In genomic region chr4:112145326-112145819, GRCh38 we compare ENCODE assay signal across 1 cellular context.
A peak's percentile ranks its signal among the peaks of the same experiment; 100 is the strongest.
TF ChIP-seq lines count a peak whose summit lies in the region.

Gene FAM241A, plus strand, starts transcription at chr4:112145454. Its CDS starts 127 bp downstream, at chr4:112145581.

TF ChIP-seq in HepG2, 621 proteins besides CTCF, POLR2A, EP300 and RAD21 (continued from another document and continues in another):
- no peak for TF ChIP-seq ASH2L (IDR thresholded peaks at IDR 0.05; ENCODE audit: insufficient read length, low read depth, low read length)
- TF ChIP-seq SNAI1 (CRISPR knock-in tag; IDR thresholded peaks at IDR 0.05; ENCODE audit: borderline replicate concordance), result no peak
- no peak for TF ChIP-seq ATF1 (CRISPR knock-in tag; IDR thresholded peaks at IDR 0.05)
- no peak for TF ChIP-seq RARG (CRISPR knock-in tag; IDR thresholded peaks at IDR 0.05; ENCODE audit: low read depth)
- no peak for TF ChIP-seq ZNF264 (CRISPR knock-in tag; IDR thresholded peaks at IDR 0.05)
- TF ChIP-seq ZNF138 (CRISPR knock-in tag; IDR thresholded peaks at IDR 0.05; ENCODE audit: low read depth), result peak; percentile 21; the same call in 1 of the 2 replicates
- no peak for TF ChIP-seq RAD51 (IDR thresholded peaks at IDR 0.05; ENCODE audit: borderline replicate concordance)
- no peak for TF ChIP-seq ZBTB3 (CRISPR knock-in tag; IDR thresholded peaks at IDR 0.05; ENCODE audit: borderline replicate concordance, low read depth)
- TF ChIP-seq MXI1 (IDR thresholded peaks at IDR 0.05; ENCODE audit: borderline replicate concordance, low read depth, low read length), result 0 out of 3 replicates have a peak, but pooled peaks have one; percentile 51
- no peak; the same call in 1 of the 2 replicates for TF ChIP-seq STAG1 (CRISPR knock-in tag; IDR thresholded peaks at IDR 0.05)
- TF ChIP-seq THAP7 (CRISPR knock-in tag; IDR thresholded peaks at IDR 0.05), result peak; percentile 37; the same call in 1 of the 2 replicates
- TF ChIP-seq POLR2AphosphoS2 (IDR thresholded peaks at IDR 0.05; ENCODE audit: low read depth, low read length), result no peak
- no peak for TF ChIP-seq NFIC (IDR thresholded peaks at IDR 0.05; ENCODE audit: low read length)
- TF ChIP-seq FOXK2 (IDR thresholded peaks at IDR 0.05), result no peak
- peak; percentile 69 for TF ChIP-seq ZBTB14 (CRISPR knock-in tag; IDR thresholded peaks at IDR 0.05)
- TF ChIP-seq MNT (IDR thresholded peaks at IDR 0.05), result no peak
- TF ChIP-seq ZNF761 (CRISPR knock-in tag; conservative IDR thresholded peaks at IDR 0.05), result no peak
- TF ChIP-seq PHF20 (CRISPR knock-in tag; IDR thresholded peaks at IDR 0.05), result no peak
- TF ChIP-seq ZBTB2 (CRISPR knock-in tag; IDR thresholded peaks at IDR 0.05; ENCODE audit: low read depth), result 0 out of 2 replicates have a peak, but pooled peaks have one; percentile 38
- TF ChIP-seq NR2F2 (IDR thresholded peaks at IDR 0.05; ENCODE audit: borderline replicate concordance, low read depth), result no peak
- no peak for TF ChIP-seq BCL6 (CRISPR knock-in tag; IDR thresholded peaks at IDR 0.05)
- TF ChIP-seq FOSL2 (CRISPR knock-in tag; IDR thresholded peaks at IDR 0.05), result no peak
- peak; percentile 78; the same call in 1 of the 2 replicates for TF ChIP-seq TMF1 (CRISPR knock-in tag; IDR thresholded peaks at IDR 0.05; ENCODE audit: low read depth)
- TF ChIP-seq GABPB1 (CRISPR knock-in tag; IDR thresholded peaks at IDR 0.05), result peak; percentile 45; the same call in 1 of the 2 replicates
- no peak for TF ChIP-seq NR2F6 (IDR thresholded peaks at IDR 0.05)
- no peak for TF ChIP-seq NR2F6 (CRISPR knock-in tag; IDR thresholded peaks at IDR 0.05)
- no peak for TF ChIP-seq HDAC6 (IDR thresholded peaks at IDR 0.05; ENCODE audit: low read depth, low read length)
- no peak for TF ChIP-seq MEF2D (CRISPR knock-in tag; IDR thresholded peaks at IDR 0.05)
- no peak for TF ChIP-seq ZFP62 (CRISPR knock-in tag; IDR thresholded peaks at IDR 0.05)
- TF ChIP-seq IRF1 (CRISPR knock-in tag; IDR thresholded peaks at IDR 0.05; ENCODE audit: low read depth), result no peak
- 0 out of 2 replicates have a peak, but pooled peaks have one; percentile 29 for TF ChIP-seq ZNF331 (CRISPR knock-in tag; IDR thresholded peaks at IDR 0.05)
- 0 out of 2 replicates have a peak, but pooled peaks have one; percentile 23 for TF ChIP-seq KLF6 (CRISPR knock-in tag; IDR thresholded peaks at IDR 0.05)
- TF ChIP-seq ZNF414 (CRISPR knock-in tag; IDR thresholded peaks at IDR 0.05), result no peak
- TF ChIP-seq ATF4 (CRISPR knock-in tag; IDR thresholded peaks at IDR 0.05), result no peak
- no peak for TF ChIP-seq KDM1A (CRISPR knock-in tag; IDR thresholded peaks at IDR 0.05)
- TF ChIP-seq MXD1 (CRISPR knock-in tag; IDR thresholded peaks at IDR 0.05), result 0 out of 2 replicates have a peak, but pooled peaks have one; percentile 13
- no peak for TF ChIP-seq ZNF510 (CRISPR knock-in tag; IDR thresholded peaks at IDR 0.05; ENCODE audit: low read depth)
- no peak for TF ChIP-seq ZNF713 (CRISPR knock-in tag; IDR thresholded peaks at IDR 0.05)
- no peak for TF ChIP-seq SKIL (CRISPR knock-in tag; IDR thresholded peaks at IDR 0.05; ENCODE audit: borderline replicate concordance)
- TF ChIP-seq NR0B2 (CRISPR knock-in tag; IDR thresholded peaks at IDR 0.05), result no peak
- TF ChIP-seq NCOA2 (CRISPR knock-in tag; IDR thresholded peaks at IDR 0.05), result no peak
- TF ChIP-seq ZNF580 (CRISPR knock-in tag; IDR thresholded peaks at IDR 0.05; ENCODE audit: borderline replicate concordance, low read depth), result no peak
- no peak for TF ChIP-seq KDM6A (CRISPR knock-in tag; IDR thresholded peaks at IDR 0.05; ENCODE audit: low read depth)
- TF ChIP-seq MAZ (IDR thresholded peaks at IDR 0.05; ENCODE audit: borderline replicate concordance, low read depth, low read length), result no peak
- TF ChIP-seq MAZ (CRISPR knock-in tag; IDR thresholded peaks at IDR 0.05; ENCODE audit: low read depth), result peak; percentile 61; the same call in 1 of the 2 replicates
- TF ChIP-seq E2F2 (CRISPR knock-in tag; IDR thresholded peaks at IDR 0.05; ENCODE audit: borderline replicate concordance), result no peak
- TF ChIP-seq MAX (IDR thresholded peaks at IDR 0.05), result peak; percentile 35; the same call in 1 of the 2 replicates
- peak; percentile 92; the same call in 1 of the 2 replicates for TF ChIP-seq UBTF (CRISPR knock-in tag; IDR thresholded peaks at IDR 0.05)
- no peak for TF ChIP-seq ZNF383 (CRISPR knock-in tag; IDR thresholded peaks at IDR 0.05; ENCODE audit: borderline replicate concordance)
- TF ChIP-seq ZFP37 (CRISPR knock-in tag; IDR thresholded peaks at IDR 0.05; ENCODE audit: borderline replicate concordance), result no peak
- no peak for TF ChIP-seq ZNF24 (IDR thresholded peaks at IDR 0.05)
- peak; percentile 18; the same call in 1 of the 2 replicates for TF ChIP-seq ZNF547 (CRISPR knock-in tag; IDR thresholded peaks at IDR 0.05)
- TF ChIP-seq ZFP36L1 (CRISPR knock-in tag; IDR thresholded peaks at IDR 0.05), result no peak
- TF ChIP-seq SP1 (IDR thresholded peaks at IDR 0.05), result no peak
- peak; percentile 47; the same call in 1 of the 2 replicates for TF ChIP-seq SP1 (CRISPR knock-in tag; IDR thresholded peaks at IDR 0.05)
- TF ChIP-seq NR2C2 (CRISPR knock-in tag; IDR thresholded peaks at IDR 0.05; ENCODE audit: borderline replicate concordance), result no peak
- TF ChIP-seq ZNF674 (CRISPR knock-in tag; IDR thresholded peaks at IDR 0.05; ENCODE audit: low read depth), result no peak; the same call in 1 of the 2 replicates
- TF ChIP-seq ZNF329 (CRISPR knock-in tag; IDR thresholded peaks at IDR 0.05; ENCODE audit: low read depth), result peak; percentile 30; the same call in 1 of the 2 replicates
- no peak for TF ChIP-seq HOXD1 (CRISPR knock-in tag; IDR thresholded peaks at IDR 0.05)
